ENCODE assay signal across 1 cellular context in genomic region chr9:19154135-19154612, GRCh38.
TF ChIP-seq lines count a peak whose summit lies in the region.

No MANE protein-coding gene starts in this region.

TF ChIP-seq in K562, 482 proteins besides CTCF, POLR2A, EP300 and RAD21 (continued from another document and continues in another):
- TF ChIP-seq RBM39 (optimal IDR thresholded peaks at IDR 0.05; ENCODE audit: low read depth, low read length) (no peak), TCFL5 (CRISPR knock-in tag; conservative IDR thresholded peaks at IDR 0.05) (no peak), SMARCC2 (IDR thresholded peaks at IDR 0.05; ENCODE audit: low read depth) (peak; percentile 89; the same call in 1 of the 2 replicates), MIER1 (IDR thresholded peaks at IDR 0.05; ENCODE audit: low read depth) (no peak), KDM4B (IDR thresholded peaks at IDR 0.05; ENCODE audit: borderline replicate concordance in 2 of 2, low read depth in 1 of 2) (no peak), ETV1 (tag; conservative IDR thresholded peaks at IDR 0.05; ENCODE audit: low read depth) (peak; percentile 74), SETDB1 (IDR thresholded peaks at IDR 0.05; ENCODE audit: low read length) (no peak), ZNF395 (CRISPR knock-in tag; IDR thresholded peaks at IDR 0.05) (peak; percentile 94), MEIS2 (IDR thresholded peaks at IDR 0.05; ENCODE audit: partially characterized antibody) (peak; percentile 58), LCOR (CRISPR knock-in tag; IDR thresholded peaks at IDR 0.05) (peak; percentile 96), SPI1 (IDR thresholded peaks at IDR 0.05; ENCODE audit: borderline replicate concordance, low read depth, low read length) (no peak), FOXP4 (CRISPR knock-in tag; IDR thresholded peaks at IDR 0.05; ENCODE audit: borderline replicate concordance) (no peak), NCOA4 (IDR thresholded peaks at IDR 0.05; ENCODE audit: partially characterized antibody) (no peak), E2F6 (IDR thresholded peaks at IDR 0.05; ENCODE audit: borderline replicate concordance in 1 of 2, extremely low read depth in 1 of 2, insufficient read depth in 1 of 2, insufficient read length in 1 of 2, low read depth in 1 of 2, low read length in 1 of 2, poor library complexity in 1 of 2, severe bottlenecking in 1 of 2) (peak; percentile 62 to 79), CREB3L1 (IDR thresholded peaks at IDR 0.05; ENCODE audit: borderline replicate concordance, low read depth) (peak; percentile 86), EGR1 (conservative IDR thresholded peaks at IDR 0.05) (no peak), CBFA2T2 (conservative IDR thresholded peaks at IDR 0.05) (peak; percentile 96), TCF7 (IDR thresholded peaks at IDR 0.05; ENCODE audit: borderline replicate concordance) (peak; percentile 37; the same call in 1 of the 2 replicates), ZNF239 (CRISPR knock-in tag; IDR thresholded peaks at IDR 0.05) (peak; percentile 58; the same call in 1 of the 2 replicates), CBX3 (IDR thresholded peaks at IDR 0.05; ENCODE audit: borderline replicate concordance in 1 of 2, low read length in 2 of 2) (peak in 1 of 2 experiments; percentile 89; a peak in 1 of 3 replicates), MEF2A (IDR thresholded peaks at IDR 0.05; ENCODE audit: control insufficient read depth, low read depth, low read length) (peak; percentile 45; the same call in 1 of the 2 replicates), ATF7 (IDR thresholded peaks at IDR 0.05) (peak; percentile 96), TBP (optimal IDR thresholded peaks at IDR 0.05; ENCODE audit: low read depth, low read length) (no peak), SLC30A9 (CRISPR knock-in tag; IDR thresholded peaks at IDR 0.05) (no peak), ZNF134 (CRISPR knock-in tag; conservative IDR thresholded peaks at IDR 0.05) (0 out of 2 replicates have a peak, but pooled peaks have one; percentile 9), TRIM28 (IDR thresholded peaks at IDR 0.05) (peak; percentile 51; the same call in 1 of the 2 replicates), STAT5B (CRISPR knock-in tag; IDR thresholded peaks at IDR 0.05) (no peak), FOXJ2 (tag; IDR thresholded peaks at IDR 0.05) (no peak; the same call in 1 of the 2 replicates), EZH2 (IDR thresholded peaks at IDR 0.05; ENCODE audit: borderline replicate concordance, low read depth, low read length) (no peak), ZKSCAN8 (CRISPR knock-in tag; IDR thresholded peaks at IDR 0.05) (peak; percentile 85; the same call in 1 of the 2 replicates), ZNF318 (IDR thresholded peaks at IDR 0.05; ENCODE audit: borderline replicate concordance in 1 of 2, low read depth in 1 of 2) (peak in 1 of 2 experiments; percentile 98; a peak in 2 of 4 replicates), AFF1 (IDR thresholded peaks at IDR 0.05; ENCODE audit: low read depth in 1 of 2, partially characterized antibody in 2 of 2) (peak in 1 of 2 experiments; percentile 89), ZBTB33 (CRISPR knock-in tag; IDR thresholded peaks at IDR 0.05) (peak; percentile 71; the same call in 1 of the 2 replicates)
